ENCODE assay signal across 8 cellular contexts in the genomic region with DNA sequence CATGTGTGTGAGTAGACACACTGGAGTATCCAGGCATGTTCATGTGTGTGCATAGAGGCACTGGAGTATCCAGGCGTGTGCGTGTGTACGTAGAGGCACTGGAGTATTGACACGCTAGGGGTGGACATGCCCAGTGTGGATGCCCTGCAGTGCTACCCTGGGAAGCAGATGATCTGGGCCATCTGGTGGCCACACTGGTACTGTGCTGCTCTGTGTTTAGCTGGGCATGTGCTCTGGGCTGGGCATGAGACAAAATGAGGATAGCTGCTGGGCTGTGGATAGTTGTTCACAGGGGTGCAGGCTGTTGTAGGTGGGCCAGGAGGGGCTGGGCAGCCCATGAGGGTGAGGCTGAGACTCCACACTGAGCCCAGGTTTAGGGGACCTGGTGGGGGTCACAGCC. TPM values are rescaled to one million over a fixed set of nuclear protein-coding genes. Genes with fewer than 3 reads are reported as not detected.
DNase-seq lines count a peak whose midpoint lies in the region; ATAC-seq, FAIRE-seq and TF ChIP-seq lines count a peak whose summit lies in the region.

No MANE protein-coding gene starts in this region.

- ATAC-seq in HG02870 (IDR thresholded peaks at IDR 0.05; ENCODE audit: unreplicated experiment) (no peak), GM18505 (IDR thresholded peaks at IDR 0.05; ENCODE audit: unreplicated experiment) (no peak), GM18867 (IDR thresholded peaks at IDR 0.05; ENCODE audit: unreplicated experiment) (no peak)

- no peaks in the 10 kb centered on the region for H3K79me2 ChIP-seq in keratinocyte (ENCODE audit: control insufficient read depth, insufficient read depth, low read length)

- intact Hi-C loops in thyroid gland (cut with DNase I) = no loop called here

- TF ChIP-seq CTCF in keratinocyte (optimal IDR thresholded peaks at IDR 0.05 in 1 of 3, IDR thresholded peaks at IDR 0.05 in 1 of 3, conservative IDR thresholded peaks at IDR 0.05 in 1 of 3; ENCODE audit: extremely low read depth in 1 of 3, insufficient read depth in 2 of 3, low read length in 3 of 3) (peak; percentile 31 to 79 (median 67)), thyroid gland (IDR thresholded peaks at IDR 0.05) (no peak)

- WGBS in thyroid gland, 2 donors = 85 to 90% methylated on average over 4 of the region's 4 CpGs

- H3K9me1 ChIP-seq in keratinocyte (ENCODE audit: control insufficient read depth, extremely low read depth, insufficient read depth, low read length) = no peaks in the 10 kb centered on the region

- H4K20me1 ChIP-seq in keratinocyte (ENCODE audit: control insufficient read depth, extremely low read depth, insufficient read depth, low read length) = no peaks in the 10 kb centered on the region

- DNase-seq in D341Med (ENCODE audit: low spot score) (peak; percentile 74), HCEC 1CT (peak; percentile 38), SW 1271 (lab: John Stamatoyannopoulos, UW) (peak; percentile 50 to 76), keratinocyte (ENCODE audit: low read depth, low spot score) (no peak), thyroid gland (no peak)

- dilution Hi-C loops in keratinocyte (cut with MboI; ENCODE audit: extremely low pct_ligation_motif_present, low sequenced_read_pairs) = no loop called here

- H3K9me3 ChIP-seq in keratinocyte (ENCODE audit: control insufficient read depth, low read depth, low read length) (no peaks in the 10 kb centered on the region), thyroid gland (no peaks in the 10 kb centered on the region)

- H2AFZ ChIP-seq in keratinocyte (ENCODE audit: control insufficient read depth, low read length) = no peak overlapping the region

- no peak for TF ChIP-seq POLR2A in thyroid gland (IDR thresholded peaks at IDR 0.05)
- TF ChIP-seq POLR2A in GM18505 (IDR thresholded peaks at IDR 0.05; ENCODE audit: borderline replicate concordance, extremely low read depth, insufficient read depth, insufficient read length) = no peak

- H3K36me3 ChIP-seq in keratinocyte (ENCODE audit: control insufficient read depth in 2 of 2, extremely low read depth in 1 of 2, insufficient read depth in 2 of 2, low read length in 2 of 2) (no peaks in the 10 kb centered on the region), thyroid gland (no peaks in the 10 kb centered on the region)

- H3K9ac ChIP-seq in keratinocyte (ENCODE audit: control insufficient read depth, extremely low read depth, insufficient read depth, low read length) = no peak overlapping the region

- no peak for FAIRE-seq in keratinocyte (lab: Jason Lieb, UNC)

- H3K27me3 ChIP-seq in keratinocyte (ENCODE audit: control insufficient read depth, extremely low read depth, insufficient read depth, low read length) (no peaks in the 10 kb centered on the region), thyroid gland (no peaks in the 10 kb centered on the region)

- H3K27ac ChIP-seq in keratinocyte (ENCODE audit: control insufficient read depth, insufficient read depth, low read length) (no peak overlapping the region), thyroid gland (no peak overlapping the region)

- H3K4me1 ChIP-seq in keratinocyte (ENCODE audit: control insufficient read depth, extremely low read depth, insufficient read depth, low read length) (no peaks in the 10 kb centered on the region), thyroid gland (no peaks in the 10 kb centered on the region)

- no peak overlapping the region for H3K4me3 ChIP-seq in keratinocyte (ENCODE audit: control insufficient read depth in 2 of 3, extremely low read depth in 1 of 3, insufficient read depth in 2 of 3, low read depth in 1 of 3, low read length in 3 of 3)
- H3K4me3 ChIP-seq in thyroid gland (replicated peaks in 1 of 3) = no peak overlapping the region

- H3K4me2 ChIP-seq in keratinocyte (ENCODE audit: control insufficient read depth, extremely low read depth, insufficient read depth, low read depth, low read length) = no peak overlapping the region

RNA-seq across cellular contexts. Expression of a gene that starts 24.0 kb away (rescaled TPM):
- not detected in 3 replicates for polyA plus RNA-seq in keratinocyte
- not detected for polyA plus RNA-seq in keratinocyte (2011; ENCODE audit: low read depth)
- not detected in 2 replicates for polyA plus RNA-seq in keratinocyte (2011; cell fraction: cytosol; rRNA removed)
- not detected in 2 replicates for polyA plus RNA-seq in keratinocyte (2011; cell fraction: nucleus; rRNA removed)
- polyA plus RNA-seq in keratinocyte (2012; ENCODE audit: low replicate concordance) = not detected in 2 replicates
- not detected in 3 replicates for polyA minus RNA-seq in keratinocyte
- not detected for polyA minus RNA-seq in keratinocyte (2011; cell fraction: cytosol; rRNA and poly(A)+ RNA removed)
- polyA minus RNA-seq in keratinocyte (2011; cell fraction: nucleus; rRNA and poly(A)+ RNA removed) = not detected in 2 replicates
- total RNA-seq in thyroid gland = not detected

RNA-seq across cellular contexts. Expression of a gene that starts 32.8 kb away (rescaled TPM):
- polyA plus RNA-seq in keratinocyte = not detected in 3 replicates
- not detected for polyA plus RNA-seq in keratinocyte (2011; ENCODE audit: low read depth)
- not detected in 2 replicates for polyA plus RNA-seq in keratinocyte (2011; cell fraction: cytosol; rRNA removed)
- polyA plus RNA-seq in keratinocyte (2011; cell fraction: nucleus; rRNA removed) = not detected in 2 replicates
- polyA plus RNA-seq in keratinocyte (2012; ENCODE audit: low replicate concordance) = not detected in 2 replicates
- not detected in 3 replicates for polyA minus RNA-seq in keratinocyte
- polyA minus RNA-seq in keratinocyte (2011; cell fraction: cytosol; rRNA and poly(A)+ RNA removed) = not detected
- not detected in 2 replicates for polyA minus RNA-seq in keratinocyte (2011; cell fraction: nucleus; rRNA and poly(A)+ RNA removed)
- total RNA-seq in thyroid gland = 1 to 10 TPM in 2 of 4 donors, under 1 TPM in 2; 0.42 to 1.8 (median 1.1) TPM

RNA-seq across cellular contexts. Expression of a gene that starts 47.2 kb away (rescaled TPM):
- not detected in 3 replicates for polyA plus RNA-seq in keratinocyte
- not detected for polyA plus RNA-seq in keratinocyte (2011; ENCODE audit: low read depth)
- polyA plus RNA-seq in keratinocyte (2011; cell fraction: cytosol; rRNA removed) = not detected in 2 replicates
- not detected in 2 replicates for polyA plus RNA-seq in keratinocyte (2011; cell fraction: nucleus; rRNA removed)
- polyA plus RNA-seq in keratinocyte (2012; ENCODE audit: low replicate concordance) = not detected in 2 replicates
- not detected in 3 replicates for polyA minus RNA-seq in keratinocyte
- not detected for polyA minus RNA-seq in keratinocyte (2011; cell fraction: cytosol; rRNA and poly(A)+ RNA removed)
- polyA minus RNA-seq in keratinocyte (2011; cell fraction: nucleus; rRNA and poly(A)+ RNA removed) = not detected in 2 replicates
- total RNA-seq in thyroid gland = 1 to 10 TPM in 2 of 4 donors, not detected in 2; 1.3 to 1.7 TPM

RNA-seq across cellular contexts. Expression of a gene that starts 51.5 kb away (rescaled TPM):
- polyA plus RNA-seq in keratinocyte = 0.25 to 0.54 TPM (median 0.32 TPM) in 3 replicates
- polyA plus RNA-seq in keratinocyte (2011; ENCODE audit: low read depth) = not detected
- polyA plus RNA-seq in keratinocyte (2011; cell fraction: cytosol; rRNA removed) = 0.23 and 0.48 TPM in 2 replicates
- polyA plus RNA-seq in keratinocyte (2011; cell fraction: nucleus; rRNA removed) = 0.47 and 1.0 TPM in 2 replicates
- 0.17 and 0.47 TPM in 2 replicates for polyA plus RNA-seq in keratinocyte (2012; ENCODE audit: low replicate concordance)
- 0.59 to 1.2 TPM (median 0.67 TPM) in 3 replicates for polyA minus RNA-seq in keratinocyte
- not detected for polyA minus RNA-seq in keratinocyte (2011; cell fraction: cytosol; rRNA and poly(A)+ RNA removed)
- 0.53 and 0.93 TPM in 2 replicates for polyA minus RNA-seq in keratinocyte (2011; cell fraction: nucleus; rRNA and poly(A)+ RNA removed)
- total RNA-seq in thyroid gland = under 1 TPM; 0.54 to 0.94 (median 0.68) TPM

RNA-seq across cellular contexts. Expression of a gene that starts 52.1 kb away (rescaled TPM):
- polyA plus RNA-seq in keratinocyte = 11.6 to 17.4 TPM (median 11.8 TPM) in 3 replicates
- polyA plus RNA-seq in keratinocyte (2011; ENCODE audit: low read depth) = 1.3 TPM
- polyA plus RNA-seq in keratinocyte (2011; cell fraction: cytosol; rRNA removed) = 12.3 and 23.7 TPM in 2 replicates
- polyA plus RNA-seq in keratinocyte (2011; cell fraction: nucleus; rRNA removed) = 8.4 and 13.6 TPM in 2 replicates
- 6.2 and 15.9 TPM in 2 replicates for polyA plus RNA-seq in keratinocyte (2012; ENCODE audit: low replicate concordance)
- polyA minus RNA-seq in keratinocyte = 8.5 to 19.6 TPM (median 10.8 TPM) in 3 replicates
- polyA minus RNA-seq in keratinocyte (2011; cell fraction: cytosol; rRNA and poly(A)+ RNA removed) = 36.3 TPM
- polyA minus RNA-seq in keratinocyte (2011; cell fraction: nucleus; rRNA and poly(A)+ RNA removed) = 5.4 and 6.9 TPM in 2 replicates
- total RNA-seq in thyroid gland = 10 to 100 TPM; 10.5 to 17.2 (median 13.4) TPM

Comparison
In these comparisons a context has a peak if more than half of its experiments do, and no peak if none do; other contexts are left out.
1. DNase-seq: peak in D341Med (single experiment), HCEC 1CT (single experiment) and SW 1271 (2 of 2); none in keratinocyte (single experiment) and thyroid gland (0 of 2).
2. CTCF ChIP-seq: peak in keratinocyte (3 of 3); none in thyroid gland (0 of 6).